ENCODE assay signal across 1 cellular context in the genomic region with DNA sequence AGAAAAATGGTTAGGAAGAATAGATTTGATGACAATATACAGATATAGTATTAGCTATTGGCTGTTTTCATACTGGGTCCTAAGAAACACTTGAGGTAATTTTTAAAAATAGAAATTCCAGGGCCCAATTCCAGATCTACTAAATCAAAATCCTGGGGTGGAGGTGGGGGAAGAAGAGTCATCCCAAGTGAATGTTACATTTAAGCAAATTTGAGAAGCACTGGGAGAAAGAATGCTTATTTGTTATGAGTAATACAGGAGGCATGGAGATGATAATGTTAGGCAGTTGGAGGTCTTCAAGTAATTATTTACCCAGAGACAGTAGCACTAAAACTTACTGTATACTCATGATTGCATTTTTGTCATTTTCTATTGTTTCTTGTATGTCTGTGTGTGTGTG.
TF ChIP-seq lines count a peak whose summit lies in the region.

No MANE protein-coding gene starts in this region.

TF ChIP-seq in HepG2, 621 proteins besides CTCF, POLR2A, EP300 and RAD21 (continued from another document):
- TF ChIP-seq, protein P1, sequence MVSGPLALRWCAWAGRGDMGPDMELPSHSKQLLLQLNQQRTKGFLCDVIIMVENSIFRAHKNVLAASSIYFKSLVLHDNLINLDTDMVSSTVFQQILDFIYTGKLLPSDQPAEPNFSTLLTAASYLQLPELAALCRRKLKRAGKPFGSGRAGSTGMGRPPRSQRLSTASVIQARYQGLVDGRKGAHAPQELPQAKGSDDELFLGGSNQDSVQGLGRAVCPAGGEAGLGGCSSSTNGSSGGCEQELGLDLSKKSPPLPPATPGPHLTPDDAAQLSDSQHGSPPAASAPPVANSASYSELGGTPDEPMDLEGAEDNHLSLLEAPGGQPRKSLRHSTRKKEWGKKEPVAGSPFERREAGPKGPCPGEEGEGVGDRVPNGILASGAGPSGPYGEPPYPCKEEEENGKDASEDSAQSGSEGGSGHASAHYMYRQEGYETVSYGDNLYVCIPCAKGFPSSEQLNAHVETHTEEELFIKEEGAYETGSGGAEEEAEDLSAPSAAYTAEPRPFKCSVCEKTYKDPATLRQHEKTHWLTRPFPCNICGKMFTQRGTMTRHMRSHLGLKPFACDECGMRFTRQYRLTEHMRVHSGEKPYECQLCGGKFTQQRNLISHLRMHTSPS (CRISPR knock-in tag; IDR thresholded peaks at IDR 0.05; ENCODE audit: low read depth) = no peak
- TF ChIP-seq ZNF333 (CRISPR knock-in tag; IDR thresholded peaks at IDR 0.05; ENCODE audit: borderline replicate concordance) = no peak
- TF ChIP-seq NFRKB (IDR thresholded peaks at IDR 0.05) = no peak
- TF ChIP-seq, protein P2, sequence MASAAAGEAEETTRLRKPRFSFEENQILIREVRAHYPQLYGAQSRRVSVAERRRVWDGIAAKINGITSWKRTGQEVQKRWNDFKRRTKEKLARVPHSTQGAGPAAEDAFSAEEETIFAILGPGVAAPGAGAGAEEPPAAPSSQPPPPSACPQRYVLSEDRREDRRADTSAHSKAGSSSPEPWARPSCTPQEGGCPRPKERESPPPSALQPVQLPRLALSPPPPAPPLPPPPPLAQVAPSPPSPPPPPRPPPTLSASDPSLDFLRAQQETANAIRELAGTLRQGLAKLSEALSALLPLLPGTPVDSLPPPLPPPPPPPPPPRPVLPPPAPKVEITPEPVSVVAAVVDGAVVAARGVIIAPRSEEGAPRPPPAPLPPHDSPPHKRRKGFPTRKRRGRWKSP (CRISPR knock-in tag; IDR thresholded peaks at IDR 0.05) = no peak
- no peak for TF ChIP-seq NCOA5 (CRISPR knock-in tag; IDR thresholded peaks at IDR 0.05)
- TF ChIP-seq, protein P3, sequence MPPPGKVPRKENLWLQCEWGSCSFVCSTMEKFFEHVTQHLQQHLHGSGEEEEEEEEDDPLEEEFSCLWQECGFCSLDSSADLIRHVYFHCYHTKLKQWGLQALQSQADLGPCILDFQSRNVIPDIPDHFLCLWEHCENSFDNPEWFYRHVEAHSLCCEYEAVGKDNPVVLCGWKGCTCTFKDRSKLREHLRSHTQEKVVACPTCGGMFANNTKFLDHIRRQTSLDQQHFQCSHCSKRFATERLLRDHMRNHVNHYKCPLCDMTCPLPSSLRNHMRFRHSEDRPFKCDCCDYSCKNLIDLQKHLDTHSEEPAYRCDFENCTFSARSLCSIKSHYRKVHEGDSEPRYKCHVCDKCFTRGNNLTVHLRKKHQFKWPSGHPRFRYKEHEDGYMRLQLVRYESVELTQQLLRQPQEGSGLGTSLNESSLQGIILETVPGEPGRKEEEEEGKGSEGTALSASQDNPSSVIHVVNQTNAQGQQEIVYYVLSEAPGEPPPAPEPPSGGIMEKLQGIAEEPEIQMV (CRISPR knock-in tag; IDR thresholded peaks at IDR 0.05; ENCODE audit: low read depth) = no peak
- TF ChIP-seq, protein P4, sequence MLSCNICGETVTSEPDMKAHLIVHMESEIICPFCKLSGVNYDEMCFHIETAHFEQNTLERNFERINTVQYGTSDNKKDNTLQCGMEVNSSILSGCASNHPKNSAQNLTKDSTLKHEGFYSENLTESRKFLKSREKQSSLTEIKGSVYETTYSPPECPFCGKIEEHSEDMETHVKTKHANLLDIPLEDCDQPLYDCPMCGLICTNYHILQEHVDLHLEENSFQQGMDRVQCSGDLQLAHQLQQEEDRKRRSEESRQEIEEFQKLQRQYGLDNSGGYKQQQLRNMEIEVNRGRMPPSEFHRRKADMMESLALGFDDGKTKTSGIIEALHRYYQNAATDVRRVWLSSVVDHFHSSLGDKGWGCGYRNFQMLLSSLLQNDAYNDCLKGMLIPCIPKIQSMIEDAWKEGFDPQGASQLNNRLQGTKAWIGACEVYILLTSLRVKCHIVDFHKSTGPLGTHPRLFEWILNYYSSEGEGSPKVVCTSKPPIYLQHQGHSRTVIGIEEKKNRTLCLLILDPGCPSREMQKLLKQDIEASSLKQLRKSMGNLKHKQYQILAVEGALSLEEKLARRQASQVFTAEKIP (CRISPR knock-in tag; IDR thresholded peaks at IDR 0.05; ENCODE audit: borderline replicate concordance) = no peak
- TF ChIP-seq FLYWCH1 (CRISPR knock-in tag; IDR thresholded peaks at IDR 0.05) = no peak
- TF ChIP-seq, protein P5, sequence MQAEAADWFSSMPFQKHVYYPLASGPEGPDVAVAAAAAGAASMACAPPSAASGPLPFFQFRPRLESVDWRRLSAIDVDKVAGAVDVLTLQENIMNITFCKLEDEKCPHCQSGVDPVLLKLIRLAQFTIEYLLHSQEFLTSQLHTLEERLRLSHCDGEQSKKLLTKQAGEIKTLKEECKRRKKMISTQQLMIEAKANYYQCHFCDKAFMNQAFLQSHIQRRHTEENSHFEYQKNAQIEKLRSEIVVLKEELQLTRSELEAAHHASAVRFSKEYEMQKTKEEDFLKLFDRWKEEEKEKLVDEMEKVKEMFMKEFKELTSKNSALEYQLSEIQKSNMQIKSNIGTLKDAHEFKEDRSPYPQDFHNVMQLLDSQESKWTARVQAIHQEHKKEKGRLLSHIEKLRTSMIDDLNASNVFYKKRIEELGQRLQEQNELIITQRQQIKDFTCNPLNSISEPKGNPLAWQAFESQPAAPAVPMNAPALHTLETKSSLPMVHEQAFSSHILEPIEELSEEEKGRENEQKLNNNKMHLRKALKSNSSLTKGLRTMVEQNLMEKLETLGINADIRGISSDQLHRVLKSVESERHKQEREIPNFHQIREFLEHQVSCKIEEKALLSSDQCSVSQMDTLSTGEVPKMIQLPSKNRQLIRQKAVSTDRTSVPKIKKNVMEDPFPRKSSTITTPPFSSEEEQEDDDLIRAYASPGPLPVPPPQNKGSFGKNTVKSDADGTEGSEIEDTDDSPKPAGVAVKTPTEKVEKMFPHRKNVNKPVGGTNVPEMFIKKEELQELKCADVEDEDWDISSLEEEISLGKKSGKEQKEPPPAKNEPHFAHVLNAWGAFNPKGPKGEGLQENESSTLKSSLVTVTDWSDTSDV (CRISPR knock-in tag; IDR thresholded peaks at IDR 0.05) = no peak
- no peak for TF ChIP-seq CHCHD3 (CRISPR knock-in tag; IDR thresholded peaks at IDR 0.05)
- TF ChIP-seq FOXA1 (IDR thresholded peaks at IDR 0.05) = no peak
- no peak for TF ChIP-seq FOXA1 (CRISPR knock-in tag; IDR thresholded peaks at IDR 0.05)
- TF ChIP-seq TBX2 (CRISPR knock-in tag; IDR thresholded peaks at IDR 0.05; ENCODE audit: borderline replicate concordance) = no peak
- TF ChIP-seq, protein P6, sequence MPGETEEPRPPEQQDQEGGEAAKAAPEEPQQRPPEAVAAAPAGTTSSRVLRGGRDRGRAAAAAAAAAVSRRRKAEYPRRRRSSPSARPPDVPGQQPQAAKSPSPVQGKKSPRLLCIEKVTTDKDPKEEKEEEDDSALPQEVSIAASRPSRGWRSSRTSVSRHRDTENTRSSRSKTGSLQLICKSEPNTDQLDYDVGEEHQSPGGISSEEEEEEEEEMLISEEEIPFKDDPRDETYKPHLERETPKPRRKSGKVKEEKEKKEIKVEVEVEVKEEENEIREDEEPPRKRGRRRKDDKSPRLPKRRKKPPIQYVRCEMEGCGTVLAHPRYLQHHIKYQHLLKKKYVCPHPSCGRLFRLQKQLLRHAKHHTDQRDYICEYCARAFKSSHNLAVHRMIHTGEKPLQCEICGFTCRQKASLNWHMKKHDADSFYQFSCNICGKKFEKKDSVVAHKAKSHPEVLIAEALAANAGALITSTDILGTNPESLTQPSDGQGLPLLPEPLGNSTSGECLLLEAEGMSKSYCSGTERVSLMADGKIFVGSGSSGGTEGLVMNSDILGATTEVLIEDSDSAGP (CRISPR knock-in tag; IDR thresholded peaks at IDR 0.05; ENCODE audit: borderline replicate concordance) = no peak
- TF ChIP-seq, protein P7, sequence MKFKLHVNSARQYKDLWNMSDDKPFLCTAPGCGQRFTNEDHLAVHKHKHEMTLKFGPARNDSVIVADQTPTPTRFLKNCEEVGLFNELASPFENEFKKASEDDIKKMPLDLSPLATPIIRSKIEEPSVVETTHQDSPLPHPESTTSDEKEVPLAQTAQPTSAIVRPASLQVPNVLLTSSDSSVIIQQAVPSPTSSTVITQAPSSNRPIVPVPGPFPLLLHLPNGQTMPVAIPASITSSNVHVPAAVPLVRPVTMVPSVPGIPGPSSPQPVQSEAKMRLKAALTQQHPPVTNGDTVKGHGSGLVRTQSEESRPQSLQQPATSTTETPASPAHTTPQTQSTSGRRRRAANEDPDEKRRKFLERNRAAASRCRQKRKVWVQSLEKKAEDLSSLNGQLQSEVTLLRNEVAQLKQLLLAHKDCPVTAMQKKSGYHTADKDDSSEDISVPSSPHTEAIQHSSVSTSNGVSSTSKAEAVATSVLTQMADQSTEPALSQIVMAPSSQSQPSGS (CRISPR knock-in tag; IDR thresholded peaks at IDR 0.05) = no peak
- TF ChIP-seq GFI1 (CRISPR knock-in tag; IDR thresholded peaks at IDR 0.05; ENCODE audit: borderline replicate concordance) = no peak
- no peak for TF ChIP-seq SATB2 (CRISPR knock-in tag; IDR thresholded peaks at IDR 0.05)
- no peak for TF ChIP-seq ZNF768 (CRISPR knock-in tag; IDR thresholded peaks at IDR 0.05)
